In genomic region chr12:131295117-131295516, GRCh38 we compare ENCODE assay signal across 5 cellular contexts.
A peak's percentile ranks its signal among the peaks of the same experiment; 100 is the strongest.
DNase-seq lines count a peak whose midpoint lies in the region; TF ChIP-seq lines count a peak whose summit lies in the region.
"Not testable (repeated sequence)": the region's sequence is repeated elsewhere in the genome, so short reads cannot be mapped to it uniquely, and the experiment has no call there.

No MANE protein-coding gene starts in this region.

- H3K4me1 ChIP-seq in H9 (ENCODE audit: insufficient read depth, low read length); colonic mucosa: not testable (repeated sequence)

- H3K23ac ChIP-seq in H9 (ENCODE audit: insufficient read length, low read depth, low read length): not testable (repeated sequence)

- H3K4me3 Mint-ChIP-seq in H9: not testable (repeated sequence)

- H4K8ac ChIP-seq in H9 (replicated peaks; ENCODE audit: insufficient read length, low read depth, low read length): not testable (repeated sequence)

- intact Hi-C loops in colonic mucosa (cut with DNase I): not testable (repeated sequence)
- intact Hi-C loops in posterior vena cava (cut with DNase I): loop anchor here in 1 of 2 donors (5.0 kb wide), 1 partner anchor 372 kb away; no protein-coding TSS in a partner anchor

- not testable (repeated sequence) for H4K91ac ChIP-seq in H9 (ENCODE audit: insufficient read length, low read depth, low read length)

- H3K27ac ChIP-seq in H9 (ENCODE audit: insufficient read length, low read depth, low read length); colonic mucosa: not testable (repeated sequence)

- not testable (repeated sequence) for H3K4me1 Mint-ChIP-seq in H9

- not testable (repeated sequence) for H3K79me1 ChIP-seq in H9 (ENCODE audit: insufficient read depth, low read depth, low read length, poor library complexity, severe bottlenecking)

- H4K20me1 ChIP-seq in H9 (ENCODE audit: control insufficient read depth, insufficient read depth, insufficient read length): not testable (repeated sequence)

- not testable (repeated sequence) for H2BK5ac ChIP-seq in H9 (ENCODE audit: insufficient read length, low read length)

- H3K9me3 Mint-ChIP-seq in H9: not testable (repeated sequence)

- not testable (repeated sequence) for H3K14ac ChIP-seq in H9 (ENCODE audit: insufficient read depth, low read length)

- H3K36me3 ChIP-seq in colonic mucosa: not testable (repeated sequence)

- H3K27me3 Mint-ChIP-seq in H9 (ENCODE audit: low read depth): not testable (repeated sequence)

- H3K9me3 ChIP-seq in H9 (ENCODE audit: control insufficient read depth, low read depth, low read length); colonic mucosa: not testable (repeated sequence)

- WGBS in H9 (ENCODE audit: extremely low coverage, insufficient read length, low lambda C conversion rate): no CpG with 5 or more reads among the region's 9 CpGs

- H3K4me2 ChIP-seq in H9 (ENCODE audit: insufficient read depth, insufficient read length, low read length): not testable (repeated sequence)

- H3T11ph ChIP-seq in H9 (ENCODE audit: low read length): not testable (repeated sequence)

- not testable (repeated sequence) for H3K27me3 ChIP-seq in H9 (ENCODE audit: insufficient read depth, low read length); colonic mucosa

- H3K36me3 Mint-ChIP-seq in H9 (ENCODE audit: insufficient read depth in 1 of 3, low read depth in 3 of 3): not testable (repeated sequence)

- peak; percentile 1 for DNase-seq in H9
- DNase-seq in colonic mucosa: peak; percentile 2
- peak; percentile 22 for DNase-seq in islet precursor cell
- DNase-seq in mesenteric fat pad (ENCODE audit: low spot score): peak; percentile 55
- peak; percentile 34 for DNase-seq in posterior vena cava (ENCODE audit: low spot score)

- H2AK5ac ChIP-seq in H9 (ENCODE audit: insufficient read length, low read length): not testable (repeated sequence)

- not testable (repeated sequence) for H2BK120ac ChIP-seq in H9 (ENCODE audit: low read depth, low read length, poor library complexity, severe bottlenecking)

- not testable (repeated sequence) for H3K27ac Mint-ChIP-seq in H9

- not testable (repeated sequence) for H3K23me2 ChIP-seq in H9 (ENCODE audit: insufficient read length, low read depth, low read length, poor library complexity, severe bottlenecking)

- H3K56ac ChIP-seq in H9 (ENCODE audit: insufficient read length, low read depth, low read length): not testable (repeated sequence)

- not testable (repeated sequence) for H3K18ac ChIP-seq in H9 (ENCODE audit: insufficient read length, low read depth, low read length)

- TF ChIP-seq CTCF in H9 (conservative IDR thresholded peaks at IDR 0.05); colonic mucosa (IDR thresholded peaks at IDR 0.05): not testable (repeated sequence)

- H2BK12ac ChIP-seq in H9 (ENCODE audit: insufficient read length, low read depth, low read length): not testable (repeated sequence)

- H4K5ac ChIP-seq in H9 (ENCODE audit: insufficient read length, low read depth, low read length): not testable (repeated sequence)

- not testable (repeated sequence) for H3K79me2 ChIP-seq in H9 (ENCODE audit: insufficient read depth, low read length)

- not testable (repeated sequence) for H2BK20ac ChIP-seq in H9 (ENCODE audit: low read depth, low read length, poor library complexity, severe bottlenecking)

- not testable (repeated sequence) for H3K4ac ChIP-seq in H9 (ENCODE audit: low read depth, low read length)

- not testable (repeated sequence) for H3K9ac ChIP-seq in H9 (ENCODE audit: extremely low read depth, insufficient read length, low read length); colonic mucosa (ENCODE audit: low read depth in 2 of 2, low read length in 2 of 2)

- H3K4me3 ChIP-seq in colonic mucosa: not testable (repeated sequence)

- not testable (repeated sequence) for H2BK15ac ChIP-seq in H9 (ENCODE audit: low read depth, low read length)

- not testable (repeated sequence) for H2AFZ ChIP-seq in H9 (ENCODE audit: low read length)

Comparison
In these comparisons a context has a peak if more than half of its experiments do, and no peak if none do; other contexts are left out.
1. DNase-seq: peak in every context shown above with its lines; median percentile 55 in mesenteric fat pad; 34 in posterior vena cava; 22 in islet precursor cell; 2 in colonic mucosa; 1 in H9.